Comparison of ENCODE assay signal across 30 cellular contexts in the genomic region with DNA sequence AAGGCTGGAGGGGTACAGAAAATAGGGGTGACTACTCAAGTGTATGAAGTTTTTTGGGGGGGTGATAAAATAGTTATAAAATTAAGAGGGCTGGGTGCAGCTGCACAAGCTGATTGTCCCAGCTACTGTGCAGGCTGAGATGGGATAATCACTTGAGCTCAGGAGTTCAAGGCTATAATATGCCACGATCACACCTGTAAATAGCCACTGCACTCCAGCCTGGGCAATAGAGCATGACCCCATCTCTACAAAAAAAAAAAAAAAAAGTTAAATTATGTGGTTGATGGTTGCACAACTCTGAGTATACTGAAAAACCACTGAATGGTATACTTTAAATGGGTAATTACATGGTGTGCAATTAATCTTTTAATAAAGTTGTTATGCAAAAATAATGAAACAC.
"Had no signal": no experiment of that assay in that cellular context is flagged by ENCODE, and none has a peak within 500 bp of the region (broad histone marks: within the 10 kb centered on the region; RNA-seq: fewer than 3 reads in every experiment).

No MANE protein-coding gene starts in this region.

- H3K27ac Mint-ChIP-seq: dendritic cell treated with granulocyte-macrophage colony-stimulating factor and Interleukin-4, amounts not matched to agents 40 ng/mL and 50 ng/mL, for 4 days; endodermal cell; nephron; neural progenitor cell; stimulated activated memory B cell treated with anti-CD40 and anti-IgM and Interleukin-4, amounts not matched to agents 10 μg/mL and 1 μg/mL and 100 μg/mL, for 72 hours had no signal

- DNase-seq: colonic mucosa; effector CD8-positive, alpha-beta T cell; endodermal cell; foreskin keratinocyte; glutamatergic neuron; heart right ventricle; hippocampal formation; left cardiac atrium; left lung; mesendoderm; midbrain; naive thymus-derived CD4-positive, alpha-beta T cell; nucleus accumbens; posterior cingulate gyrus; psoas muscle; right cardiac atrium; spleen; stimulated activated CD4-positive, alpha-beta T cell treated with anti-CD3 and anti-CD28 coated beads, Interleukin-4, amount 100 ng/mL, for 4 hours; stimulated activated naive CD8-positive, alpha-beta T cell treated with anti-CD3 and anti-CD28 coated beads, Interleukin-15, Interleukin-2, amounts not matched to agents 100 U/mL and 50 U/mL, for 24 hours; substantia nigra; testis; tibial artery; upper lobe of left lung had no signal

- H3K27ac ChIP-seq: colonic mucosa, esophagus muscularis mucosa, foreskin keratinocyte, gastroesophageal sphincter, heart right ventricle, left lung, neural progenitor cell, psoas muscle, skin epidermis, spleen, testis, tibial artery, upper lobe of left lung had no signal

- H3K4me3 Mint-ChIP-seq: dendritic cell treated with granulocyte-macrophage colony-stimulating factor and Interleukin-4, amounts not matched to agents 40 ng/mL and 50 ng/mL, for 4 days; endodermal cell; nephron; neural progenitor cell; stimulated activated memory B cell treated with anti-CD40 and anti-IgM and Interleukin-4, amounts not matched to agents 10 μg/mL and 1 μg/mL and 100 μg/mL, for 72 hours had no signal

- H3K27me3 Mint-ChIP-seq: dendritic cell treated with granulocyte-macrophage colony-stimulating factor and Interleukin-4, amounts not matched to agents 40 ng/mL and 50 ng/mL, for 4 days; naive thymus-derived CD4-positive, alpha-beta T cell; stimulated activated memory B cell treated with anti-CD40 and anti-IgM and Interleukin-4, amounts not matched to agents 10 μg/mL and 1 μg/mL and 100 μg/mL, for 72 hours had no signal

- H3K9me3 Mint-ChIP-seq: dendritic cell treated with granulocyte-macrophage colony-stimulating factor and Interleukin-4, amounts not matched to agents 40 ng/mL and 50 ng/mL, for 4 days had no signal
